In the genomic region with DNA sequence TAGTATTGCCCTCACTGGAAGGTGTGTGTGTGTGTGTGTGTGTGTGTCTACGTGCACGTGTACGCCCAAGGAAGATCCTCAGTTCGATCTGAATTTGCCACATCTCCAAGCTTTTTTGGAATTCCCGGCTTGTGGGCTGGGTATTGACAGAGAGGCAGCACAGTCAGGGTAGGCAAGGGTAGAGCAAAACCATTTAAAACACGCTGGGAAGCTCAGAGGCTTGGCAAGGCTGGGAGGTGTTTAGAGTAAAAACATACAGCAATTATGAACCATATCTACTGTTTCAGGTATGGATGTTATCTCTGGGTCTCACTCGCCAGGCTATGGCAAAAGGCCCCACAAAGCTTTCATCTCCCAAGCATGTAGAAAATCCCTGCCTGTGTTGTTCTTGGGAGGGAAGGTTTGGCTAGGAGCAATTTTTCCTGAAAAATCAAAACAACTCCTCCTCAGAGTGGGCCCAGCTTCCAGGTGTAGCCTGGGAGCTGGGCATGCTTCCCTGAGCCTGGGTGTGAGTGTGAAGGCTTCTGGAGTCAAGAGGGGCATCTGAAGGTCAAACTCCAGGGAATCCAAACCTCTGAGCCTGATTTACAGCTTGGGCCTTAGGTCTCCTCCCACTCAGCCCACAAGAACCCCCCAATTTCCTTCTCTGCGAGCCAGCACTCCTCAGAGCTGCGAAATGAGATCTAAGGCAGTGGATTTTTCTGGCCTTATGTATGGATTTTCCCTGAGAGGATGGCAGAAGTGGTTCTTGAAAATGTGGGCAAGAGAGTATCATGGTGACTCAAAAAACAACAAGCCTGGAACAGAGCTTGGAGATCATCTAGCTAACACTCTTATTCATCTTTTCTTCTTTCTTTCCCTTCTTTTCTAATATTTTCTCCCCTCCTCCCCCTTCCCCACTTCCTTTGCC, we compare ENCODE assay signal across 15 cellular contexts.
"Had no signal": no experiment of that assay in that cellular context is flagged by ENCODE, and none has a peak within 500 bp of the region (broad histone marks: within the 10 kb centered on the region; RNA-seq: fewer than 3 reads in every experiment).

No MANE protein-coding gene starts in this region.

- H3K4me3 Mint-ChIP-seq: activated naive CD8-positive, alpha-beta T cell treated with anti-CD3 and anti-CD28 coated beads, Interleukin-2, amount 10 ng/mL, durations not matched to agents 7 days and 5 days; neural progenitor cell had no signal

- H3K9me3 Mint-ChIP-seq: neural progenitor cell had no signal

- DNase-seq: activated CD4-positive, CD25-positive, alpha-beta regulatory T cell treated with anti-CD3 and anti-CD28 coated beads, Interleukin-2, amount 50 U/mL, for 72 hours; activated naive CD4-positive, alpha-beta T cell; activated naive CD8-positive, alpha-beta T cell treated with anti-CD3 and anti-CD28 coated beads, Interleukin-2, amount 10 ng/mL, durations not matched to agents 7 days and 5 days; activated T-cell treated with anti-CD3 and anti-CD28 coated beads for 4 hours; esophagus squamous epithelium; foreskin fibroblast; glutamatergic neuron; lower lobe of right lung; pancreas; stimulated activated CD4-positive, alpha-beta T cell treated with anti-CD3 and anti-CD28 coated beads, Interleukin-4, amount 100 ng/mL, for 24 hours; stimulated activated naive CD8-positive, alpha-beta T cell treated with anti-CD3 and anti-CD28 coated beads, Interleukin-15, Interleukin-2, amounts not matched to agents 100 U/mL and 50 U/mL, for 24 hours; T-helper 1 cell had no signal

- H3K27me3 ChIP-seq: cardiac muscle cell, esophagus squamous epithelium, neural progenitor cell, pancreas had no signal

- H3K36me3 ChIP-seq: cardiac muscle cell, esophagus squamous epithelium, lower lobe of right lung, neural progenitor cell, pancreas had no signal

- H3K27me3 Mint-ChIP-seq: activated naive CD8-positive, alpha-beta T cell treated with anti-CD3 and anti-CD28 coated beads, Interleukin-2, amount 10 ng/mL, durations not matched to agents 7 days and 5 days had no signal

- H3K4me2 ChIP-seq: neural progenitor cell had no signal

- H3K27ac ChIP-seq: cardiac muscle cell, esophagus squamous epithelium, lower lobe of right lung, neural progenitor cell, pancreas, SK-N-MC had no signal

- H2AFZ ChIP-seq: neural progenitor cell had no signal

- ATAC-seq: lower lobe of right lung; pancreas; stimulated activated naive CD8-positive, alpha-beta T cell treated with anti-CD3 and anti-CD28 coated beads, Interleukin-15, Interleukin-2, amounts not matched to agents 100 U/mL and 50 U/mL, for 24 hours had no signal

- H3K4me1 ChIP-seq: esophagus squamous epithelium, neural progenitor cell, pancreas had no signal

- H3K36me3 Mint-ChIP-seq: neural progenitor cell had no signal

- H3K9me3 ChIP-seq: esophagus squamous epithelium, lower lobe of right lung, pancreas had no signal

- H3K27ac Mint-ChIP-seq: activated naive CD8-positive, alpha-beta T cell treated with anti-CD3 and anti-CD28 coated beads, Interleukin-2, amount 10 ng/mL, durations not matched to agents 7 days and 5 days; neural progenitor cell had no signal

- H3K4me3 ChIP-seq: cardiac muscle cell, esophagus squamous epithelium, lower lobe of right lung, neural progenitor cell, pancreas, SK-N-MC had no signal
